1 cellular context compared by ENCODE assay signal in the genomic region with DNA sequence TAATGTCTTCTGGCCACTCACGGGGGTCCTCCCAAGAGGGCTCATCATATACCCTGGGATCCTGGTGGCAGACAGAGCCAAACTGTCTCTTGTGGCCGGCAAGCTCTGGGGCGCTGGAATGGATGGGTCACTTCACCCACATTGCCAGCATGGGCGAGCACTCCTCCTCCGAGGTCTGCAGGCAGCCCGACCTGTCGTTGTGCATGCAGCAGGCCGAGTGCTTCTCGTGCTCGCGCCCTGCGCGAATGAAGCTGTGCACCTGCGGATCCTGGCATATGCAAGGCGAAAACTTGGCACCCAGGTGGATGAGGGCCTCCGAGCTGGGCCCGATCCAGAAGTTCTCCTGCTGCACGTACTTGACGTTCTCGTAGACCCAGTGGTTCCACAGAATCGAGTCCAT.
TF ChIP-seq lines count a peak whose summit lies in the region.

No MANE protein-coding gene starts in this region.

TF ChIP-seq in H1, 55 proteins besides CTCF, POLR2A, EP300 and RAD21:
- TF ChIP-seq TEAD4 (IDR thresholded peaks at IDR 0.05; ENCODE audit: low read depth, low read length) (no peak), GTF2F1 (IDR thresholded peaks at IDR 0.05; ENCODE audit: borderline replicate concordance, low read depth, low read length) (no peak), PHF8 (conservative IDR thresholded peaks at IDR 0.05; ENCODE audit: low read depth, low read length) (no peak), HDAC6 (IDR thresholded peaks at IDR 0.05; ENCODE audit: low read depth, low read length) (no peak), CREB1 (IDR thresholded peaks at IDR 0.05) (no peak), JUND (IDR thresholded peaks at IDR 0.05; ENCODE audit: low read length) (no peak), ZNF274 (IDR thresholded peaks at IDR 0.05; ENCODE audit: borderline replicate concordance, extremely low read depth, low read length) (no peak), SIX5 (IDR thresholded peaks at IDR 0.05; ENCODE audit: low read depth, low read length) (no peak), HDAC2 (IDR thresholded peaks at IDR 0.05; ENCODE audit: borderline replicate concordance in 1 of 2, low read depth in 2 of 2, low read length in 2 of 2) (no peak)
- TF ChIP-seq, protein P1, sequence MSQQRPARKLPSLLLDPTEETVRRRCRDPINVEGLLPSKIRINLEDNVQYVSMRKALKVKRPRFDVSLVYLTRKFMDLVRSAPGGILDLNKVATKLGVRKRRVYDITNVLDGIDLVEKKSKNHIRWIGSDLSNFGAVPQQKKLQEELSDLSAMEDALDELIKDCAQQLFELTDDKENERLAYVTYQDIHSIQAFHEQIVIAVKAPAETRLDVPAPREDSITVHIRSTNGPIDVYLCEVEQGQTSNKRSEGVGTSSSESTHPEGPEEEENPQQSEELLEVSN (IDR thresholded peaks at IDR 0.05): no peak
